Comparison of ENCODE assay signal across 6 cellular contexts in the genomic region with DNA sequence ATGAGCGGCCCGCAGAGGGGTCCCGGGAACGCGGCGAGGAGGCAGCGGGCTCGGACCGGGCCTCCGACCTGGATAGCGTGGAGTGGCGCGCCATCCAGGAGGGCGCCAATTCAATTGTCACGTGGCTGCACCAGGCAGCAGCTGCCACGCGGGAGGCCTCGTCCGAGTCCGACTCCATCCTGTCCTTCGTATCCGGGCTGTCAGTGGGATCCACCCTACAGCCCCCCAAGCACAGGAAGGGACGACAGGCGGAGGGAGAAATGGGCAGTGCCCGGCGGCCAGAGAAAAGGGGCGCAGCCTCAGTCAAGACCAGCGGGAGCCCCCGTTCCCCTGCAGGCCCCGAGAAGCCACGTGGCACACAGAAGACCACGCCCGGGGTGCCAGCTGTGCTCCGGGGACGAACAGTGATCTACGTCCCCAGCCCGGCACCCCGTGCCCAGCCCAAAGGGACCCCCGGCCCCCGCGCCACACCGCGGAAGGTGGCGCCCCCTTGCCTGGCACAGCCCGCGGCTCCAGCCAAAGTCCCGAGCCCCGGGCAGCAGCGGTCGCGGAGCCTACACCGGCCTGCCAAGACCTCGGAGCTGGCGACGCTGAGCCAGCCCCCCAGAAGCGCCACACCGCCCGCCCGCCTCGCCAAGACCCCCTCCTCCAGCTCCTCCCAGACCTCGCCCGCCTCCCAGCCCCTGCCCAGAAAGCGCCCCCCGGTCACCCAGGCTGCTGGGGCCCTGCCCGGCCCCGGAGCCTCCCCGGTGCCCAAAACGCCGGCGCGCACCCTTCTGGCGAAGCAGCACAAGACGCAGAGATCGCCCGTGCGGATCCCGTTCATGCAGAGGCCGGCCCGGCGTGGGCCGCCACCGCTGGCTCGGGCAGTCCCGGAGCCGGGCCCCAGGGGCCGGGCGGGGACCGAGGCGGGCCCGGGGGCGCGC. TPM values are rescaled to one million over a fixed set of nuclear protein-coding genes. Genes with fewer than 3 reads are reported as not detected.
DNase-seq lines count a peak whose midpoint lies in the region; ATAC-seq and TF ChIP-seq lines count a peak whose summit lies in the region.

No MANE protein-coding gene starts in this region.

- H2BK5ac ChIP-seq in H9 (ENCODE audit: insufficient read length, low read length): no peak overlapping the region

- no peak overlapping the region for H2BK20ac ChIP-seq in H9 (ENCODE audit: low read depth, low read length, poor library complexity, severe bottlenecking)

- no peak overlapping the region for H2BK15ac ChIP-seq in H9 (ENCODE audit: low read depth, low read length)

- H3K4me1 ChIP-seq in H9 (ENCODE audit: insufficient read depth, low read length) (no peaks in the 10 kb centered on the region), rectal smooth muscle tissue (ENCODE audit: control insufficient read depth, insufficient read depth, low read length) (peaks cover 7% of the 10 kb centered on the region)

- no peaks in the 10 kb centered on the region for H3K9me3 ChIP-seq in H9 (ENCODE audit: control insufficient read depth, low read depth, low read length)

- H3K79me1 ChIP-seq in H9 (ENCODE audit: insufficient read depth, low read depth, low read length, poor library complexity, severe bottlenecking): no peaks in the 10 kb centered on the region

- peak; percentile 18; the same call in 1 of the 3 replicates for TF ChIP-seq CTCF in H9 (conservative IDR thresholded peaks at IDR 0.05)

- no peak overlapping the region for H2BK12ac ChIP-seq in H9 (ENCODE audit: insufficient read length, low read depth, low read length)

- H3K27me3 ChIP-seq in H9 (ENCODE audit: insufficient read depth, low read length) (peaks cover 61% of the 10 kb centered on the region), rectal smooth muscle tissue (ENCODE audit: control insufficient read depth, insufficient read depth, low read length) (peaks cover 55% of the 10 kb centered on the region)

- H3K36me3 Mint-ChIP-seq in H9 (ENCODE audit: insufficient read depth in 1 of 3, low read depth in 3 of 3): no peaks in the 10 kb centered on the region
- no peaks in the 10 kb centered on the region for H3K36me3 Mint-ChIP-seq in activated naive CD4-positive, alpha-beta T cell treated with anti-CD3 and anti-CD28 coated beads, Interleukin-2, amount 50 U/mL, for 24 hours

- H3K27ac ChIP-seq in H9 (ENCODE audit: insufficient read length, low read depth, low read length): no peak overlapping the region
- no peak overlapping the region for H3K27ac ChIP-seq in rectal smooth muscle tissue (ENCODE audit: low read depth, low read length)

- H3K4ac ChIP-seq in H9 (ENCODE audit: low read depth, low read length): no peak overlapping the region

- H3K79me2 ChIP-seq in H9 (ENCODE audit: insufficient read depth, low read length): no peaks in the 10 kb centered on the region

- peaks cover 83% of the 10 kb centered on the region for H3K27me3 Mint-ChIP-seq in H9 (ENCODE audit: low read depth)
- peaks cover 2% of the 10 kb centered on the region for H3K27me3 Mint-ChIP-seq in activated naive CD4-positive, alpha-beta T cell treated with anti-CD3 and anti-CD28 coated beads, Interleukin-2, amount 50 U/mL, for 24 hours

- no peak overlapping the region for H2BK120ac ChIP-seq in H9 (ENCODE audit: low read depth, low read length, poor library complexity, severe bottlenecking)

- H3K4me2 ChIP-seq in H9 (ENCODE audit: insufficient read depth, insufficient read length, low read length): no peak overlapping the region

- peak overlapping the region; percentile 21 for H3K4me3 ChIP-seq in rectal smooth muscle tissue (ENCODE audit: low read length)

- peaks cover 3% of the 10 kb centered on the region for H4K20me1 ChIP-seq in H9 (ENCODE audit: control insufficient read depth, insufficient read depth, insufficient read length)

- no peak overlapping the region for H3T11ph ChIP-seq in H9 (ENCODE audit: low read length)

- DNase-seq in H9 (no peak), T-helper 9 cell (no peak)

- peaks cover 2 to 9% of the 10 kb centered on the region in 2 experiments; a peak in 3 of 4 replicates for H3K4me1 Mint-ChIP-seq in H9
- peaks cover 10% of the 10 kb centered on the region for H3K4me1 Mint-ChIP-seq in activated naive CD4-positive, alpha-beta T cell treated with anti-CD3 and anti-CD28 coated beads, Interleukin-2, amount 50 U/mL, for 24 hours

- no peaks in the 10 kb centered on the region for H3K9me3 Mint-ChIP-seq in H9
- H3K9me3 Mint-ChIP-seq in activated naive CD4-positive, alpha-beta T cell treated with anti-CD3 and anti-CD28 coated beads, Interleukin-2, amount 50 U/mL, for 24 hours: no peaks in the 10 kb centered on the region

- no peak overlapping the region for H3K56ac ChIP-seq in H9 (ENCODE audit: insufficient read length, low read depth, low read length)

- ATAC-seq in GM18907 (IDR thresholded peaks at IDR 0.05; ENCODE audit: unreplicated experiment) (no peak), HG03457 (IDR thresholded peaks at IDR 0.05; ENCODE audit: unreplicated experiment) (no peak)

- H4K91ac ChIP-seq in H9 (ENCODE audit: insufficient read length, low read depth, low read length): no peak overlapping the region

- H3K9ac ChIP-seq in H9 (ENCODE audit: extremely low read depth, insufficient read length, low read length) (no peak overlapping the region), rectal smooth muscle tissue (ENCODE audit: low read length) (no peak overlapping the region)

- no peak overlapping the region for H2AFZ ChIP-seq in H9 (ENCODE audit: low read length)

- no peak overlapping the region for H4K8ac ChIP-seq in H9 (replicated peaks; ENCODE audit: insufficient read length, low read depth, low read length)

- no peak overlapping the region for H4K5ac ChIP-seq in H9 (ENCODE audit: insufficient read length, low read depth, low read length)

- peaks cover 9% of the 10 kb centered on the region for H3K23me2 ChIP-seq in H9 (ENCODE audit: insufficient read length, low read depth, low read length, poor library complexity, severe bottlenecking)

- H3K14ac ChIP-seq in H9 (ENCODE audit: insufficient read depth, low read length): no peak overlapping the region

- H3K4me3 Mint-ChIP-seq in H9: peak overlapping the region; percentile 8 to 67; a peak in 1 of 5 replicates
- H3K4me3 Mint-ChIP-seq in activated naive CD4-positive, alpha-beta T cell treated with anti-CD3 and anti-CD28 coated beads, Interleukin-2, amount 50 U/mL, for 24 hours: peak overlapping the region; percentile 52

- no CpG with 5 or more reads among the region's 92 CpGs for WGBS in H9 (ENCODE audit: extremely low coverage, insufficient read length, low lambda C conversion rate)

- H3K36me3 ChIP-seq in rectal smooth muscle tissue (ENCODE audit: control insufficient read depth, insufficient read depth, low read length): no peaks in the 10 kb centered on the region

- H3K18ac ChIP-seq in H9 (ENCODE audit: insufficient read length, low read depth, low read length): no peak overlapping the region

- no peak overlapping the region for H3K23ac ChIP-seq in H9 (ENCODE audit: insufficient read length, low read depth, low read length)

- no peak overlapping the region for H3K27ac Mint-ChIP-seq in H9
- H3K27ac Mint-ChIP-seq in activated naive CD4-positive, alpha-beta T cell treated with anti-CD3 and anti-CD28 coated beads, Interleukin-2, amount 50 U/mL, for 24 hours: peak overlapping the region; percentile 77

- H2AK5ac ChIP-seq in H9 (ENCODE audit: insufficient read length, low read length): no peak overlapping the region

RNA-seq across cellular contexts. Expression of gene C19orf25, which starts 10.5 kb away (rescaled TPM):
- total RNA-seq in H9 (2021): 30.3 and 36.8 TPM in 2 replicates

RNA-seq across cellular contexts. Expression of gene APC2, which starts 18.6 kb away (rescaled TPM):
- total RNA-seq in H9 (2021): 0.68 and 2.0 TPM in 2 replicates

RNA-seq across cellular contexts. Expression of gene PCSK4, which starts 21.6 kb away (rescaled TPM):
- 5.8 and 9.1 TPM in 2 replicates for total RNA-seq in H9 (2021)

RNA-seq across cellular contexts. Expression of gene REEP6, which starts 22.4 kb away (rescaled TPM):
- total RNA-seq in H9 (2021): 10.4 and 10.5 TPM in 2 replicates

RNA-seq across cellular contexts. Expression of gene RPS15, which starts 30.3 kb away (rescaled TPM):
- 1,628 and 1,677 TPM in 2 replicates for total RNA-seq in H9 (2021)
